26 cellular contexts compared by ENCODE assay signal in genomic region chr2:58971511-58971910, GRCh38.
"Had no signal": no experiment of that assay in that cellular context is flagged by ENCODE, and none has a peak within 500 bp of the region (broad histone marks: within the 10 kb centered on the region; RNA-seq: fewer than 3 reads in every experiment).

No MANE protein-coding gene starts in this region.

- H3K4me1 Mint-ChIP-seq: naive thymus-derived CD8-positive, alpha-beta T cell; stimulated activated naive B cell treated with anti-CD40 and anti-IgM and Interleukin-4, amounts not matched to agents 10 μg/mL and 1 μg/mL and 100 μg/mL, for 72 hours had no signal

- H3K9me3 Mint-ChIP-seq: naive thymus-derived CD8-positive, alpha-beta T cell; nephron; neural crest cell; stimulated activated naive B cell treated with anti-CD40 and anti-IgM and Interleukin-4, amounts not matched to agents 10 μg/mL and 1 μg/mL and 100 μg/mL, for 72 hours had no signal

- H3K4me2 ChIP-seq: hepatocyte had no signal

- H3K4me3 ChIP-seq: heart right ventricle, hepatocyte, left ventricle myocardium inferior, lung, psoas muscle, right atrium auricular region, skin epidermis, stomach, testis, thyroid gland, transverse colon, upper lobe of right lung had no signal

- H3K36me3 ChIP-seq: heart right ventricle, left ventricle myocardium inferior, right atrium auricular region, stomach, thyroid gland, transverse colon, upper lobe of right lung had no signal

- ATAC-seq: heart right ventricle; naive thymus-derived CD8-positive, alpha-beta T cell; psoas muscle; sciatic nerve; stimulated activated naive B cell treated with anti-CD40 and anti-IgM and Interleukin-4, amounts not matched to agents 10 μg/mL and 1 μg/mL and 100 μg/mL, for 72 hours; stimulated activated naive CD8-positive, alpha-beta T cell treated with anti-CD3 and anti-CD28 coated beads, Interleukin-15, Interleukin-2, amounts not matched to agents 100 U/mL and 50 U/mL, for 24 hours; upper lobe of right lung had no signal

- H3K79me2 ChIP-seq: hepatocyte, parathyroid adenoma had no signal

- H3K4me1 ChIP-seq: heart right ventricle, left ventricle myocardium inferior, parathyroid adenoma, psoas muscle, right atrium auricular region, stomach, testis, transverse colon, upper lobe of right lung had no signal

- H3K27ac Mint-ChIP-seq: naive thymus-derived CD8-positive, alpha-beta T cell; stimulated activated naive B cell treated with anti-CD40 and anti-IgM and Interleukin-4, amounts not matched to agents 10 μg/mL and 1 μg/mL and 100 μg/mL, for 72 hours had no signal

- H3K27me3 ChIP-seq: hepatocyte, right atrium auricular region, stomach, testis, thyroid gland, transverse colon, upper lobe of right lung had no signal

- H3K4me3 Mint-ChIP-seq: naive thymus-derived CD8-positive, alpha-beta T cell; nephron; neural crest cell; stimulated activated naive B cell treated with anti-CD40 and anti-IgM and Interleukin-4, amounts not matched to agents 10 μg/mL and 1 μg/mL and 100 μg/mL, for 72 hours had no signal

- H3K9ac ChIP-seq: parathyroid adenoma had no signal

- H3K27ac ChIP-seq: heart right ventricle, hepatocyte, left ventricle myocardium inferior, parathyroid adenoma, psoas muscle, right atrium auricular region, skin epidermis, stomach, testis, thyroid gland, transverse colon, upper lobe of right lung had no signal

- H2AFZ ChIP-seq: hepatocyte, parathyroid adenoma had no signal

- H3K9me3 ChIP-seq: heart right ventricle, left ventricle myocardium inferior, psoas muscle, right atrium auricular region, stomach, testis, thyroid gland, transverse colon, upper lobe of right lung had no signal

- H3K36me3 Mint-ChIP-seq: naive thymus-derived CD8-positive, alpha-beta T cell; stimulated activated naive B cell treated with anti-CD40 and anti-IgM and Interleukin-4, amounts not matched to agents 10 μg/mL and 1 μg/mL and 100 μg/mL, for 72 hours had no signal

- DNase-seq: heart right ventricle; islet precursor cell; left ventricle myocardium inferior; mesendoderm; naive thymus-derived CD8-positive, alpha-beta T cell; nucleus accumbens; psoas muscle; stimulated activated CD4-positive, alpha-beta T cell treated with anti-CD3 and anti-CD28 coated beads, Interleukin-12 subunit alpha, Interleukin-12 subunit beta, amount 100 ng/mL, for 4 hours; stimulated activated CD4-positive, alpha-beta T cell treated with anti-CD3 and anti-CD28 coated beads, Interleukin-15, amount 100 ng/mL, for 24 hours; stimulated activated CD4-positive, alpha-beta T cell treated with anti-CD3 and anti-CD28 coated beads, Interleukin-2, amount 100 ng/mL, for 24 hours; stimulated activated CD4-positive, alpha-beta T cell treated with anti-CD3 and anti-CD28 coated beads, Interleukin-4, amount 100 ng/mL, for 1 hour; stimulated activated naive B cell treated with anti-CD40 and anti-IgM and Interleukin-4, amounts not matched to agents 10 μg/mL and 1 μg/mL and 100 μg/mL, for 72 hours; stimulated activated naive CD8-positive, alpha-beta T cell treated with anti-CD3 and anti-CD28 coated beads, Interleukin-15, Interleukin-2, amounts not matched to agents 100 U/mL and 50 U/mL, for 24 hours; stomach; testis; thyroid gland; transverse colon; upper lobe of right lung had no signal
